1 cellular context compared by ENCODE assay signal in the genomic region with DNA sequence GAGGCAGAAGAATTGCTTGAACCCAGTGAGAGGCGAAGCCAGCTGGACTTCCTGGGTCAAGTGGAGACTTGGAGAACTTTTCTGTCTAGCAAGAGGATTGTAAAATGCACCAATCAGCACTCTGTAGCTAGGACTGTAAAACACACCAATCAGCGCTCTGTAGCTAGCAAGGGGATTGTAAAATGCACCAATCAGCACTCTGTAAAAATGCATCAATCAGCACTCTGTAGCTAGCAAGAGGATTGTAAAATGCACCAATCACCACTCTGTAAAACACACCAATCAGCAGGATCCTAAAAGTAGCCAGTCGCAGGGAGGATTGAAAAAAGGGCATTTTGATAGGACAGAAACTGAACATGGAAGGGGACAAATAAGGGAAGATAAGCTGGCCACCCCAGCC. TPM values are rescaled to one million over a fixed set of nuclear protein-coding genes. Genes with fewer than 3 reads are reported as not detected.
"Had no signal": no experiment of that assay in that cellular context is flagged by ENCODE, and none has a peak within 500 bp of the region (broad histone marks: within the 10 kb centered on the region; RNA-seq: fewer than 3 reads in every experiment).

No MANE protein-coding gene starts in this region.

RNA-seq across cellular contexts. Expression of gene TLE1, which starts 41.2 kb away (rescaled TPM):
- total RNA-seq: activated T-helper 1 cell treated with anti-CD3 and anti-CD28 coated beads, Interleukin-12 subunit alpha, Interleukin-12 subunit beta, Interleukin-2, Interleukin-4 antibody, amounts not matched to agents 30 ng/mL and 10 ng/mL and 1 ng/mL, durations not matched to agents 14 hours and 24 hours and 36 hours had no signal
